In genomic region chr5:180315762-180316212, GRCh38 we compare ENCODE assay signal across 1 cellular context.
TF ChIP-seq lines count a peak whose summit lies in the region.

No MANE protein-coding gene starts in this region.

TF ChIP-seq in HepG2, 621 proteins besides CTCF, POLR2A, EP300 and RAD21 (continued from another document):
- TF ChIP-seq BCLAF1 (IDR thresholded peaks at IDR 0.05) (no peak), FOXC1 (CRISPR knock-in tag; IDR thresholded peaks at IDR 0.05; ENCODE audit: borderline replicate concordance) (no peak), ZNF746 (CRISPR knock-in tag; IDR thresholded peaks at IDR 0.05) (no peak), ZNF7 (CRISPR knock-in tag; IDR thresholded peaks at IDR 0.05) (no peak), ZSCAN30 (CRISPR knock-in tag; IDR thresholded peaks at IDR 0.05) (no peak), TEAD3 (CRISPR knock-in tag; optimal IDR thresholded peaks at IDR 0.05; ENCODE audit: borderline replicate concordance) (peak; percentile 47), ZNF605 (CRISPR knock-in tag; IDR thresholded peaks at IDR 0.05) (no peak), SALL1 (CRISPR knock-in tag; IDR thresholded peaks at IDR 0.05) (no peak; the same call in 1 of the 2 replicates), ZNF589 (CRISPR knock-in tag; conservative IDR thresholded peaks at IDR 0.05) (no peak)
- TF ChIP-seq, protein P1, sequence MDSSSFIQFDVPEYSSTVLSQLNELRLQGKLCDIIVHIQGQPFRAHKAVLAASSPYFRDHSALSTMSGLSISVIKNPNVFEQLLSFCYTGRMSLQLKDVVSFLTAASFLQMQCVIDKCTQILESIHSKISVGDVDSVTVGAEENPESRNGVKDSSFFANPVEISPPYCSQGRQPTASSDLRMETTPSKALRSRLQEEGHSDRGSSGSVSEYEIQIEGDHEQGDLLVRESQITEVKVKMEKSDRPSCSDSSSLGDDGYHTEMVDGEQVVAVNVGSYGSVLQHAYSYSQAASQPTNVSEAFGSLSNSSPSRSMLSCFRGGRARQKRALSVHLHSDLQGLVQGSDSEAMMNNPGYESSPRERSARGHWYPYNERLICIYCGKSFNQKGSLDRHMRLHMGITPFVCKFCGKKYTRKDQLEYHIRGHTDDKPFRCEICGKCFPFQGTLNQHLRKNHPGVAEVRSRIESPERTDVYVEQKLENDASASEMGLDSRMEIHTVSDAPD (CRISPR knock-in tag; IDR thresholded peaks at IDR 0.05), result no peak
